7 cellular contexts compared by ENCODE assay signal in genomic region chr2:48313036-48313877, GRCh38. TPM values are rescaled to one million over a fixed set of nuclear protein-coding genes. Genes with fewer than 3 reads are reported as not detected.
DNase-seq lines count a peak whose midpoint lies in the region; ATAC-seq and TF ChIP-seq lines count a peak whose summit lies in the region.

No MANE protein-coding gene starts in this region.

- peak overlapping the region; percentile 94 for H3K4me3 Mint-ChIP-seq in chondrocyte (ENCODE audit: unreplicated experiment)
- peak overlapping the region; percentile 91 for H3K4me3 Mint-ChIP-seq in osteocyte (ENCODE audit: unreplicated experiment)

- H3K9me3 ChIP-seq in Karpas-422 (ENCODE audit: low read length): peaks cover 8% of the 10 kb centered on the region; the same call in 1 of the 2 replicates

- H3K27ac Mint-ChIP-seq in chondrocyte (ENCODE audit: unreplicated experiment): peak overlapping the region; percentile 42
- peak overlapping the region; percentile 75 for H3K27ac Mint-ChIP-seq in osteocyte (ENCODE audit: unreplicated experiment)

- H3K27me3 Mint-ChIP-seq in chondrocyte (ENCODE audit: low read depth): no peaks in the 10 kb centered on the region
- no peaks in the 10 kb centered on the region for H3K27me3 Mint-ChIP-seq in osteocyte (ENCODE audit: unreplicated experiment)

- H3K36me3 Mint-ChIP-seq in chondrocyte (ENCODE audit: low read depth) (peaks cover 2% of the 10 kb centered on the region), osteocyte (ENCODE audit: unreplicated experiment) (no peaks in the 10 kb centered on the region)

- no peaks in the 10 kb centered on the region for H3K27me3 ChIP-seq in Karpas-422 (ENCODE audit: low read length)

- peak overlapping the region; percentile 89 for H3K4me2 ChIP-seq in Karpas-422 (ENCODE audit: low read depth, low read length, poor library complexity, severe bottlenecking)

- peak overlapping the region; percentile 59 for H3K27ac ChIP-seq in Karpas-422 (ENCODE audit: low read length)

- H3K4me3 ChIP-seq in Karpas-422 (ENCODE audit: low read length): peak overlapping the region; percentile 58

- H3K36me3 ChIP-seq in Karpas-422 (ENCODE audit: insufficient read depth, low read length): 0 out of 2 replicates have a peak, but pooled peaks cover 3% of the 10 kb centered on the region

- ATAC-seq in GM18909 (IDR thresholded peaks at IDR 0.05; ENCODE audit: poor library complexity, unreplicated experiment): peak; percentile 14
- no peak for ATAC-seq in HG03108 (IDR thresholded peaks at IDR 0.05; ENCODE audit: unreplicated experiment)

- DNase-seq in Karpas-422 (no peak), chondrocyte (ENCODE audit: low spot score) (no peak), osteocyte (ENCODE audit: extremely low spot score, unreplicated experiment) (no peak), NCI-H2029 (lab: John Stamatoyannopoulos, UW) (no peak), NCI-H128 (lab: John Stamatoyannopoulos, UW; ENCODE audit: unreplicated experiment) (no peak)

- H3K4me1 ChIP-seq in Karpas-422 (ENCODE audit: low read length): peaks cover 24% of the 10 kb centered on the region

- no peaks in the 10 kb centered on the region for H4K20me1 ChIP-seq in Karpas-422 (ENCODE audit: insufficient read depth, low read depth, low read length)

- H3K9me2 ChIP-seq in Karpas-422 (replicated peaks; ENCODE audit: insufficient read depth, low read length): no peaks in the 10 kb centered on the region

- H3K9me3 Mint-ChIP-seq in chondrocyte (ENCODE audit: low read depth) (peaks cover 10% of the 10 kb centered on the region), osteocyte (ENCODE audit: unreplicated experiment) (peaks cover 7% of the 10 kb centered on the region)

- peak overlapping the region; percentile 67 for H3K9ac ChIP-seq in Karpas-422 (ENCODE audit: low read length)

- TF ChIP-seq CTCF in chondrocyte (IDR thresholded peaks at IDR 0.05) (no peak), osteocyte (IDR thresholded peaks at IDR 0.05) (no peak)

- H3K4me1 Mint-ChIP-seq in chondrocyte (ENCODE audit: low read depth) (peaks cover 15% of the 10 kb centered on the region), osteocyte (ENCODE audit: unreplicated experiment) (peaks cover 14% of the 10 kb centered on the region)

- peaks cover 35% of the 10 kb centered on the region for H3K79me2 ChIP-seq in Karpas-422 (ENCODE audit: low read length)

- no peak overlapping the region for H2AFZ ChIP-seq in Karpas-422 (ENCODE audit: low read length)

RNA-seq across cellular contexts. Expression of gene FOXN2, which starts 1.2 kb away (rescaled TPM):
- 23.4 and 60.8 TPM in 2 replicates for total RNA-seq in Karpas-422 (2014; rRNA removed; shearing (Covaris generic); ENCODE audit: low replicate concordance)
- total RNA-seq in chondrocyte: 6.9 to 12.9 TPM (median 12.2 TPM) in 3 replicates
- total RNA-seq in osteocyte: 9.9 and 11.0 TPM in 2 replicates
